ENCODE assay signal across 10 cellular contexts in genomic region chr7:603152-603941, GRCh38.
DNase-seq lines count a peak whose midpoint lies in the region; ATAC-seq lines count a peak whose summit lies in the region.
"Had no signal": no experiment of that assay in that cellular context is flagged by ENCODE, and none has a peak within 500 bp of the region (broad histone marks: within the 10 kb centered on the region; RNA-seq: fewer than 3 reads in every experiment).

No MANE protein-coding gene starts in this region.

- peaks cover 3% of the 10 kb centered on the region for H3K9me3 Mint-ChIP-seq in activated T-helper 17 cell treated with anti-CD3 and anti-CD28 coated beads, Interleukin-2, amount 50 U/mL, for 72 hours

- peaks cover 12% of the 10 kb centered on the region for H3K4me1 Mint-ChIP-seq in activated T-helper 17 cell treated with anti-CD3 and anti-CD28 coated beads, Interleukin-2, amount 50 U/mL, for 72 hours

- no peaks in the 10 kb centered on the region for H3K27me3 Mint-ChIP-seq in activated T-helper 17 cell treated with anti-CD3 and anti-CD28 coated beads, Interleukin-2, amount 50 U/mL, for 72 hours

- H3K36me3 ChIP-seq in mucosa of rectum (ENCODE audit: control insufficient read depth in 2 of 2, insufficient read depth in 2 of 2, low read length in 2 of 2), result peaks cover 0 to 2% of the 10 kb centered on the region in 2 donors
- H3K36me3 ChIP-seq in thymus (ENCODE audit: control insufficient read depth, insufficient read depth), result no peaks in the 10 kb centered on the region

- peak; percentile 10 for ATAC-seq in activated T-helper 17 cell treated with anti-CD3 and anti-CD28 coated beads, Interleukin-2, amount 50 U/mL, for 72 hours (replicated peaks)

- H3K9ac ChIP-seq in mucosa of rectum (ENCODE audit: low read depth in 1 of 2, low read length in 2 of 2), result no peak overlapping the region

- H3K4me3 Mint-ChIP-seq in activated T-helper 17 cell treated with anti-CD3 and anti-CD28 coated beads, Interleukin-2, amount 50 U/mL, for 72 hours, result peak overlapping the region; percentile 98

- peak overlapping the region; percentile 67 to 81 for H3K27ac ChIP-seq in mucosa of rectum (ENCODE audit: low read depth in 2 of 2, low read length in 2 of 2)
- H3K27ac ChIP-seq in thymus (ENCODE audit: low read depth), result peak overlapping the region; percentile 74
- H3K27ac ChIP-seq: SK-N-MC had no signal

- no peaks in the 10 kb centered on the region for H3K9me3 ChIP-seq in mucosa of rectum (ENCODE audit: control insufficient read depth in 2 of 2, low read length in 2 of 2)
- no peaks in the 10 kb centered on the region for H3K9me3 ChIP-seq in thymus (ENCODE audit: control insufficient read depth)
- H3K9me3 ChIP-seq: A549 had no signal

- DNase-seq in activated CD4-positive, alpha-beta T cell treated with anti-CD3 and anti-CD28 coated beads for 4 hours, result peak; percentile 33 to 46
- no peak for DNase-seq in activated CD4-positive, alpha-beta T cell treated with anti-CD3 and anti-CD28 coated beads for 1 hour
- DNase-seq in SHP77 (lab: John Stamatoyannopoulos, UW), result no peak
- DNase-seq in NCI-H1417 treated with DMSO at 0.1 percent for 48 hours (lab: John Stamatoyannopoulos, UW), result no peak
- no peak for DNase-seq in COR-L47 (lab: John Stamatoyannopoulos, UW)

- peaks cover 51% of the 10 kb centered on the region for H3K36me3 Mint-ChIP-seq in activated T-helper 17 cell treated with anti-CD3 and anti-CD28 coated beads, Interleukin-2, amount 50 U/mL, for 72 hours (ENCODE audit: low read depth)

- H3K27me3 ChIP-seq in mucosa of rectum (ENCODE audit: control insufficient read depth in 2 of 2, insufficient read depth in 2 of 2, low read length in 2 of 2) (no peaks in the 10 kb centered on the region), thymus (ENCODE audit: control insufficient read depth, insufficient read depth) (no peaks in the 10 kb centered on the region)

- peak overlapping the region; percentile 100 for H3K27ac Mint-ChIP-seq in activated T-helper 17 cell treated with anti-CD3 and anti-CD28 coated beads, Interleukin-2, amount 50 U/mL, for 72 hours

- H3K4me1 ChIP-seq in mucosa of rectum (ENCODE audit: control insufficient read depth in 2 of 2, insufficient read depth in 2 of 2, low read length in 2 of 2), result peaks cover 2 to 11% of the 10 kb centered on the region in 2 donors
- peaks cover 19% of the 10 kb centered on the region for H3K4me1 ChIP-seq in thymus (ENCODE audit: control insufficient read depth, insufficient read depth, low read length)
- H3K4me1 ChIP-seq: A549 had no signal

- 93% methylated on average over 12 of the region's 12 CpGs for WGBS in thymus

- H3K4me3 ChIP-seq in mucosa of rectum (ENCODE audit: low read length in 2 of 2) (no peak overlapping the region), thymus (ENCODE audit: low read length) (no peak overlapping the region)
- H3K4me3 ChIP-seq: A549, SK-N-MC had no signal

Comparison
In these comparisons a context has a peak if more than half of its experiments do, and no peak if none do; other contexts are left out.
1. DNase-seq: peak in activated CD4-positive, alpha-beta T cell treated with anti-CD3 and anti-CD28 coated beads for 4 hours (2 of 2); none in activated CD4-positive, alpha-beta T cell treated with anti-CD3 and anti-CD28 coated beads for 1 hour (single experiment), SHP77 (0 of 2), NCI-H1417 treated with DMSO at 0.1 percent for 48 hours (single experiment) and COR-L47 (single experiment).